ENCODE assay signal across 1 cellular context in genomic region chr15:74390552-74391288, GRCh38.
TF ChIP-seq lines count a peak whose summit lies in the region.

No MANE protein-coding gene starts in this region.

TF ChIP-seq in K562, 482 proteins besides CTCF, POLR2A, EP300 and RAD21 (continued from another document and continues in another):
- no peak for TF ChIP-seq ZNF395 (CRISPR knock-in tag; IDR thresholded peaks at IDR 0.05)
- TF ChIP-seq MAZ (CRISPR knock-in tag; conservative IDR thresholded peaks at IDR 0.05 in 1 of 2, IDR thresholded peaks at IDR 0.05 in 1 of 2): no peak
- no peak for TF ChIP-seq ZNF318 (IDR thresholded peaks at IDR 0.05; ENCODE audit: borderline replicate concordance in 1 of 2, low read depth in 1 of 2)
- TF ChIP-seq TFE3 (CRISPR knock-in tag; IDR thresholded peaks at IDR 0.05): no peak
- no peak for TF ChIP-seq ZNF121 (CRISPR knock-in tag; conservative IDR thresholded peaks at IDR 0.05)
- TF ChIP-seq HOXB6 (CRISPR knock-in tag; IDR thresholded peaks at IDR 0.05; ENCODE audit: borderline replicate concordance): no peak
- no peak for TF ChIP-seq ARID3B (CRISPR knock-in tag; IDR thresholded peaks at IDR 0.05; ENCODE audit: borderline replicate concordance)
- TF ChIP-seq ZNF133 (CRISPR knock-in tag; IDR thresholded peaks at IDR 0.05): no peak
- 0 out of 2 replicates have a peak, but pooled peaks have one; percentile 69 for TF ChIP-seq MTA1 (IDR thresholded peaks at IDR 0.05; ENCODE audit: borderline replicate concordance)
- no peak for TF ChIP-seq YBX1 (IDR thresholded peaks at IDR 0.05)
- no peak for TF ChIP-seq ZKSCAN3 (CRISPR knock-in tag; IDR thresholded peaks at IDR 0.05)
- no peak for TF ChIP-seq MTA2 (IDR thresholded peaks at IDR 0.05; ENCODE audit: low read depth)
- TF ChIP-seq MECOM (CRISPR knock-in tag; IDR thresholded peaks at IDR 0.05): peak; percentile 94
- TF ChIP-seq JUND (IDR thresholded peaks at IDR 0.05; ENCODE audit: borderline replicate concordance, low read depth, low read length): 0 out of 2 replicates have a peak, but pooled peaks have one; percentile 33
- TF ChIP-seq JUND (tag; IDR thresholded peaks at IDR 0.05; ENCODE audit: borderline replicate concordance, low read depth, low read length): peak; percentile 76; the same call in 2 of the 3 replicates
- no peak for TF ChIP-seq TAF15 (IDR thresholded peaks at IDR 0.05; ENCODE audit: low read depth, low read length)
- no peak for TF ChIP-seq CCAR2 (IDR thresholded peaks at IDR 0.05; ENCODE audit: low read depth, low read length)
- no peak for TF ChIP-seq MXI1 (IDR thresholded peaks at IDR 0.05; ENCODE audit: low read depth, low read length)
- no peak for TF ChIP-seq ZNF592 (IDR thresholded peaks at IDR 0.05)
- TF ChIP-seq ELK3 (CRISPR knock-in tag; IDR thresholded peaks at IDR 0.05): no peak
- TF ChIP-seq ELF4 (CRISPR knock-in tag; IDR thresholded peaks at IDR 0.05): no peak
- TF ChIP-seq HMBOX1 (IDR thresholded peaks at IDR 0.05): no peak
- no peak for TF ChIP-seq ZNF224 (CRISPR knock-in tag; IDR thresholded peaks at IDR 0.05)
- TF ChIP-seq CEBPG (CRISPR knock-in tag; IDR thresholded peaks at IDR 0.05): no peak
- no peak for TF ChIP-seq CEBPG (tag; conservative IDR thresholded peaks at IDR 0.05 in 1 of 2, IDR thresholded peaks at IDR 0.05 in 1 of 2)
- TF ChIP-seq ZNF3 (CRISPR knock-in tag; IDR thresholded peaks at IDR 0.05): no peak
- TF ChIP-seq MYNN (IDR thresholded peaks at IDR 0.05): no peak
- TF ChIP-seq MYNN (CRISPR knock-in tag; IDR thresholded peaks at IDR 0.05): no peak
- no peak for TF ChIP-seq NFRKB (IDR thresholded peaks at IDR 0.05; ENCODE audit: low read depth)
- no peak for TF ChIP-seq COPS2 (conservative IDR thresholded peaks at IDR 0.05)
- TF ChIP-seq NCOA6 (IDR thresholded peaks at IDR 0.05): no peak
- TF ChIP-seq SPI1 (IDR thresholded peaks at IDR 0.05; ENCODE audit: borderline replicate concordance, low read depth, low read length): peak; percentile 100
- no peak for TF ChIP-seq ZNF232 (CRISPR knock-in tag; IDR thresholded peaks at IDR 0.05)
- TF ChIP-seq LCOR (CRISPR knock-in tag; IDR thresholded peaks at IDR 0.05): no peak
- no peak for TF ChIP-seq RBM25 (IDR thresholded peaks at IDR 0.05; ENCODE audit: low read depth, low read length, severe bottlenecking)
- no peak for TF ChIP-seq FOXA1 (IDR thresholded peaks at IDR 0.05; ENCODE audit: borderline replicate concordance)
- TF ChIP-seq SRSF7 (optimal IDR thresholded peaks at IDR 0.05; ENCODE audit: low read depth, low read length): no peak
- TF ChIP-seq CEBPZ (IDR thresholded peaks at IDR 0.05; ENCODE audit: borderline replicate concordance, low read depth, low read length): no peak
- TF ChIP-seq XRCC5 (IDR thresholded peaks at IDR 0.05; ENCODE audit: low read depth, low read length): no peak
- no peak for TF ChIP-seq EZH2 (IDR thresholded peaks at IDR 0.05; ENCODE audit: borderline replicate concordance, low read depth, low read length)
